7 cellular contexts compared by ENCODE assay signal in the genomic region with DNA sequence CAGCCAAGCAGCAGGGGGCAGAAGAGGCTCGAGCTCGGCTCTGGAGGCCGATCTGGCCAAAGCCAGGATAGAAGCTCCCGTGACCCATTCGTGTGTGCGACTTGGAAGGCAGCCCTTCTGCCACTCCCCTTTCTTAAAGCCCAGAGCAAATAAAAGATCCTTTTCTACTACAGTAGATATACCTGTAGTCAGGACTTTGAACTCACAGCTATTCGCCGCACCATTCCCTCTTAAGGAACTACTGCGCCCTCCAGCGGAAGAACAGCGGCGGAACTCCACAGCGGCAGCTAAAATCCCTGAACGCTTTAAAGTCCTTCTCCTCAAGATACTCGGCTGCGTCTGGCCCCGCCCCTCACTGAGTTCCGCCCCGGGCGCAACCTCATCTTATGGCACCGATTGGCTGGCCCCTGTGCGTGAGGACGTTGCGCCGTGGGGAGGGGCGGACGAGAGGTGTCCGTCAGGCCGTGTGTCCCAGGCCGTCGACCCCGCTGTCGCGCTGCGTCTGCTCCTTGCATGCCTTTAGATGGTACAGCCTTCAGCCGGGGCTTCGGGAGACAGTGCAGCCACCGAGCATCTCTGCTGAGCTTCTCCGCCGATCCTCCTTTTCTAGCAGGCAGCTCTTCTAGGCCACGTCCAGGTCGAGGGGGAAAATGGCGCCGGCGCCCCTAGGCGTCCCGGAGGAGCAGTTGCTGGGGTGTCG.
DNase-seq lines count a peak whose midpoint lies in the region; ATAC-seq and TF ChIP-seq lines count a peak whose summit lies in the region.

A gene with protein sequence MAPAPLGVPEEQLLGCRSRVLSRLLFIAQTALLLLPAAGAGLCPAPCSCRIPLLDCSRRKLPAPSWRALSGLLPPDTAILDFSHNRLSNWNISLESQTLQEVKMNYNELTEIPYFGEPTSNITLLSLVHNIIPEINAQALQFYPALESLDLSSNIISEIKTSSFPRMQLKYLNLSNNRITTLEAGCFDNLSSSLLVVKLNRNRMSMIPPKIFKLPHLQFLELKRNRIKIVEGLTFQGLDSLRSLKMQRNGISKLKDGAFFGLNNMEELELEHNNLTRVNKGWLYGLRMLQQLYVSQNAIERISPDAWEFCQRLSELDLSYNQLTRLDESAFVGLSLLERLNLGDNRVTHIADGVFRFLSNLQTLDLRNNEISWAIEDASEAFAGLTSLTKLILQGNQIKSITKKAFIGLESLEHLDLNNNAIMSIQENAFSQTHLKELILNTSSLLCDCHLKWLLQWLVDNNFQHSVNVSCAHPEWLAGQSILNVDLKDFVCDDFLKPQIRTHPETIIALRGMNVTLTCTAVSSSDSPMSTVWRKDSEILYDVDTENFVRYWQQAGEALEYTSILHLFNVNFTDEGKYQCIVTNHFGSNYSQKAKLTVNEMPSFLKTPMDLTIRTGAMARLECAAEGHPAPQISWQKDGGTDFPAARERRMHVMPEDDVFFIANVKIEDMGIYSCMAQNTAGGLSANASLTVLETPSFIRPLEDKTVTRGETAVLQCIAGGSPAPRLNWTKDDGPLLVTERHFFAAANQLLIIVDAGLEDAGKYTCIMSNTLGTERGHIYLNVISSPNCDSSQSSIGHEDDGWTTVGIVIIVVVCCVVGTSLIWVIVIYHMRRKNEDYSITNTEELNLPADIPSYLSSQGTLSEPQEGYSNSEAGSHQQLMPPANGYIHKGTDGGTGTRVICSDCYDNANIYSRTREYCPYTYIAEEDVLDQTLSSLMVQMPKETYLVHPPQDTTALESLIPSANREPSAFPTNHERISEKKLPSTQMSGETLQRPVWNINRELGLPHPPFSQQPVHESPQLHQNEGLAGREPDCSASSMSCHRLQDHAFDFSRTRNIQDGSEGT (plus strand): TSS at position 442 of the 700 bp plus-strand sequence. CDS start 209 bp downstream, at position 651.

- DNase-seq in NCI-H2029 treated with DMSO at 0.1 percent for 48 hours (lab: John Stamatoyannopoulos, UW) (peak; percentile 94), T-helper 9 cell (peak; percentile 97), astrocyte of the spinal cord (ENCODE audit: low read depth, low spot score) (peak; percentile 99), hippocampal formation (lab: John Stamatoyannopoulos, UW) (peak; percentile 97), retina (peak; percentile 99)

- ATAC-seq in GM18508 (IDR thresholded peaks at IDR 0.05; ENCODE audit: insufficient read depth, unreplicated experiment), result peak; percentile 96
- ATAC-seq in HG03025 (IDR thresholded peaks at IDR 0.05; ENCODE audit: low FRiP score, unreplicated experiment), result peak; percentile 96

- peak; percentile 64 for TF ChIP-seq CTCF in astrocyte of the spinal cord (IDR thresholded peaks at IDR 0.05; ENCODE audit: low read depth, low read length)

- in situ Hi-C loops in astrocyte of the spinal cord (cut with HindIII; ENCODE audit: low sequenced_read_pairs), result no loop called here

- H3K4me3 ChIP-seq in astrocyte of the spinal cord (ENCODE audit: low read depth, low read length), result peak within 1 kb of the TSS; percentile 97

Comparison
In these comparisons a context has a peak if more than half of its experiments do, and no peak if none do; other contexts are left out.
1. Peak in every context shown above with its lines: DNase-seq, ATAC-seq and H3K4me3 ChIP-seq.